In the genomic region with DNA sequence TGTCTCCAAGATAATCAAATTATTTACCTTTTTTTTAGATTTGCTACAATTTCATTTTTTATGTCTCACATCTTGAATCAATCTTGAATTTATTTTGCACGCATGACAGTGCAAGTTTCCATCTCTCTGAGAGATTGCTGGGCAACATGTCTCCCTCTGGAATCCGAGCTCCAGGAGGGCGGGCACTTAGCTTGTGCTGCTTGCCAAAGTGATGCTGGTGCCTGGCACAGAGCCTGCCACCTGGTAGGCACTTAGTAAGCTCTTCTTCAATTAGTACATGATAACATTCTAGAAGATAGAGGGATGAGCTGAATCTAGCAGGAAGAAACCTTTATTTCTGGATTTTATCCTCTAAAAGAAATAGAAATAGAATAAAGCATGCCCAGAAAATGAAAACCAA, we compare ENCODE assay signal across 26 cellular contexts. TPM values are rescaled to one million over a fixed set of nuclear protein-coding genes. Genes with fewer than 3 reads are reported as not detected.
"Had no signal": no experiment of that assay in that cellular context is flagged by ENCODE, and none has a peak within 500 bp of the region (broad histone marks: within the 10 kb centered on the region; RNA-seq: fewer than 3 reads in every experiment).

No MANE protein-coding gene starts in this region.

- H3K36me3 ChIP-seq: ascending aorta, breast epithelium, SJCRH30 had no signal

- H3K9me3 ChIP-seq: ascending aorta, breast epithelium, SJCRH30 had no signal

- ATAC-seq: activated CD8-positive, alpha-beta T cell treated with anti-CD3 and anti-CD28 coated beads, Interleukin-2, amount 10 ng/mL, durations not matched to agents 7 days and 5 days; Panc1 had no signal

- H3K27me3 ChIP-seq: ascending aorta, breast epithelium, SJCRH30 had no signal

- DNase-seq: activated CD4-positive, alpha-beta T cell treated with anti-CD3 and anti-CD28 coated beads, Interleukin-2, amount 10 ng/mL, durations not matched to agents 7 days and 5 days; activated CD4-positive, alpha-beta T cell treated with anti-CD3 and anti-CD28 coated beads, Interleukin-2, amount 50 U/mL, for 48 hours; activated CD8-positive, alpha-beta T cell treated with anti-CD3 and anti-CD28 coated beads, Interleukin-2, amount 10 ng/mL, durations not matched to agents 7 days and 5 days; activated gamma-delta T cell; activated naive CD4-positive, alpha-beta T cell treated with Interleukin-2 at 50 U/mL for 16 hours; activated naive CD8-positive, alpha-beta T cell treated with anti-CD3 and anti-CD28 coated beads, Interleukin-2, amount 10 ng/mL, durations not matched to agents 7 days and 5 days; activated T-cell treated with anti-CD3 and anti-CD28 coated beads, Interleukin-2, amount 50 U/mL, for 24 hours; NCI-H1105; NCI-H1417 treated with DMSO at 0.1 percent for 48 hours; NCI-H187 treated with DMSO at 0.1 percent for 48 hours; NCI-H510A treated with DMSO at 0.1 percent for 48 hours; NCI-H526 treated with DMSO at 0.1 percent for 48 hours; NCI-H774; SHP77; SJCRH30; T1000 had no signal

- H3K4me3 ChIP-seq: ascending aorta, breast epithelium, SJCRH30, SK-N-MC had no signal

RNA-seq across cellular contexts. Expression of a gene that starts 27.4 kb away (rescaled TPM):
- total RNA-seq: activated CD4-positive, alpha-beta T cell treated with anti-CD3 and anti-CD28 coated beads, Interleukin-2, amount 10 ng/mL, durations not matched to agents 7 days and 5 days; activated CD8-positive, alpha-beta T cell treated with anti-CD3 and anti-CD28 coated beads, Interleukin-2, amount 10 ng/mL, durations not matched to agents 7 days and 5 days; activated naive CD8-positive, alpha-beta T cell treated with anti-CD3 and anti-CD28 coated beads, Interleukin-2, amount 10 ng/mL, durations not matched to agents 7 days and 5 days; activated T-helper 2 cell treated with anti-CD3 and anti-CD28 coated beads, Interferon-gamma antibody, Interleukin-2, Interleukin-4, amounts not matched to agents 10 μg/mL and 5 μg/mL and 100 μg/mL, durations not matched to agents 14 hours and 24 hours and 36 hours; ascending aorta; breast epithelium; cardiac septum; LHCN-M2; RPMI7951; SJCRH30; T-helper 1 cell treated with Interleukin-12 subunit alpha and Interleukin-12 subunit beta and Interleukin-4 antibody, amounts not matched to agents 30 ng/mL and 1 ng/mL, for 36 hours; T-helper 2 cell treated with Interferon-gamma antibody and Interleukin-4, amounts not matched to agents 100 ng/mL and 5 ng/mL, for 36 hours had no signal

RNA-seq across cellular contexts. Expression of a gene that starts 36.1 kb away (rescaled TPM):
- total RNA-seq: activated CD4-positive, alpha-beta T cell treated with anti-CD3 and anti-CD28 coated beads, Interleukin-2, amount 10 ng/mL, durations not matched to agents 7 days and 5 days; activated CD8-positive, alpha-beta T cell treated with anti-CD3 and anti-CD28 coated beads, Interleukin-2, amount 10 ng/mL, durations not matched to agents 7 days and 5 days; activated naive CD8-positive, alpha-beta T cell treated with anti-CD3 and anti-CD28 coated beads, Interleukin-2, amount 10 ng/mL, durations not matched to agents 7 days and 5 days; activated T-helper 2 cell treated with anti-CD3 and anti-CD28 coated beads, Interferon-gamma antibody, Interleukin-2, Interleukin-4, amounts not matched to agents 10 μg/mL and 5 μg/mL and 100 μg/mL, durations not matched to agents 14 hours and 24 hours and 36 hours; ascending aorta; breast epithelium; cardiac septum; LHCN-M2; RPMI7951; SJCRH30; T-helper 1 cell treated with Interleukin-12 subunit alpha and Interleukin-12 subunit beta and Interleukin-4 antibody, amounts not matched to agents 30 ng/mL and 1 ng/mL, for 36 hours; T-helper 2 cell treated with Interferon-gamma antibody and Interleukin-4, amounts not matched to agents 100 ng/mL and 5 ng/mL, for 36 hours had no signal

RNA-seq across cellular contexts. Expression of a gene that starts 51.2 kb away (rescaled TPM):
- total RNA-seq: activated CD4-positive, alpha-beta T cell treated with anti-CD3 and anti-CD28 coated beads, Interleukin-2, amount 10 ng/mL, durations not matched to agents 7 days and 5 days; activated CD8-positive, alpha-beta T cell treated with anti-CD3 and anti-CD28 coated beads, Interleukin-2, amount 10 ng/mL, durations not matched to agents 7 days and 5 days; activated naive CD8-positive, alpha-beta T cell treated with anti-CD3 and anti-CD28 coated beads, Interleukin-2, amount 10 ng/mL, durations not matched to agents 7 days and 5 days; activated T-helper 2 cell treated with anti-CD3 and anti-CD28 coated beads, Interferon-gamma antibody, Interleukin-2, Interleukin-4, amounts not matched to agents 10 μg/mL and 5 μg/mL and 100 μg/mL, durations not matched to agents 14 hours and 24 hours and 36 hours; ascending aorta; breast epithelium; cardiac septum; LHCN-M2; RPMI7951; SJCRH30; T-helper 1 cell treated with Interleukin-12 subunit alpha and Interleukin-12 subunit beta and Interleukin-4 antibody, amounts not matched to agents 30 ng/mL and 1 ng/mL, for 36 hours; T-helper 2 cell treated with Interferon-gamma antibody and Interleukin-4, amounts not matched to agents 100 ng/mL and 5 ng/mL, for 36 hours had no signal

RNA-seq across cellular contexts. Expression of a gene that starts 59.7 kb away (rescaled TPM):
- total RNA-seq: activated CD4-positive, alpha-beta T cell treated with anti-CD3 and anti-CD28 coated beads, Interleukin-2, amount 10 ng/mL, durations not matched to agents 7 days and 5 days; activated CD8-positive, alpha-beta T cell treated with anti-CD3 and anti-CD28 coated beads, Interleukin-2, amount 10 ng/mL, durations not matched to agents 7 days and 5 days; activated naive CD8-positive, alpha-beta T cell treated with anti-CD3 and anti-CD28 coated beads, Interleukin-2, amount 10 ng/mL, durations not matched to agents 7 days and 5 days; activated T-helper 2 cell treated with anti-CD3 and anti-CD28 coated beads, Interferon-gamma antibody, Interleukin-2, Interleukin-4, amounts not matched to agents 10 μg/mL and 5 μg/mL and 100 μg/mL, durations not matched to agents 14 hours and 24 hours and 36 hours; ascending aorta; breast epithelium; cardiac septum; LHCN-M2; RPMI7951; SJCRH30; T-helper 1 cell treated with Interleukin-12 subunit alpha and Interleukin-12 subunit beta and Interleukin-4 antibody, amounts not matched to agents 30 ng/mL and 1 ng/mL, for 36 hours; T-helper 2 cell treated with Interferon-gamma antibody and Interleukin-4, amounts not matched to agents 100 ng/mL and 5 ng/mL, for 36 hours had no signal
